In genomic region chr2:56464613-56465012, GRCh38 we compare ENCODE assay signal across 18 cellular contexts.
"Had no signal": no experiment of that assay in that cellular context is flagged by ENCODE, and none has a peak within 500 bp of the region (broad histone marks: within the 10 kb centered on the region; RNA-seq: fewer than 3 reads in every experiment).

No MANE protein-coding gene starts in this region.

- H3K4me3 ChIP-seq: breast epithelium, esophagus muscularis mucosa, left lung, spleen, thoracic aorta, upper lobe of right lung had no signal

- H3K27ac ChIP-seq: breast epithelium, esophagus muscularis mucosa, left lung, spleen, thoracic aorta, upper lobe of right lung had no signal

- DNase-seq: activated CD4-positive, alpha-beta memory T cell treated with anti-CD3 and anti-CD28 coated beads for 36 hours; activated naive CD4-positive, alpha-beta T cell; cerebellar nuclear complex; effector CD8-positive, alpha-beta T cell; head of caudate nucleus; left lung; midbrain; spleen; stimulated activated CD4-positive, alpha-beta T cell treated with anti-CD3 and anti-CD28 coated beads, Interleukin-4, amount 100 ng/mL, for 4 hours; T-helper 2 cell; upper lobe of right lung had no signal

- H3K4me1 ChIP-seq: breast epithelium, esophagus muscularis mucosa, left lung, spleen, upper lobe of right lung had no signal

- H3K36me3 ChIP-seq: breast epithelium, esophagus muscularis mucosa, left lung, spleen, thoracic aorta, upper lobe of right lung had no signal

- H3K9me3 ChIP-seq: breast epithelium, thoracic aorta, upper lobe of right lung had no signal

- ATAC-seq: left lung; sciatic nerve; stimulated activated memory B cell treated with anti-CD40 and anti-IgM and Interleukin-4, amounts not matched to agents 10 μg/mL and 1 μg/mL and 100 μg/mL, for 72 hours had no signal

- FAIRE-seq: astrocyte, frontal cortex had no signal

- H3K27me3 ChIP-seq: breast epithelium, left lung, spleen, upper lobe of right lung had no signal
